In the genomic region with DNA sequence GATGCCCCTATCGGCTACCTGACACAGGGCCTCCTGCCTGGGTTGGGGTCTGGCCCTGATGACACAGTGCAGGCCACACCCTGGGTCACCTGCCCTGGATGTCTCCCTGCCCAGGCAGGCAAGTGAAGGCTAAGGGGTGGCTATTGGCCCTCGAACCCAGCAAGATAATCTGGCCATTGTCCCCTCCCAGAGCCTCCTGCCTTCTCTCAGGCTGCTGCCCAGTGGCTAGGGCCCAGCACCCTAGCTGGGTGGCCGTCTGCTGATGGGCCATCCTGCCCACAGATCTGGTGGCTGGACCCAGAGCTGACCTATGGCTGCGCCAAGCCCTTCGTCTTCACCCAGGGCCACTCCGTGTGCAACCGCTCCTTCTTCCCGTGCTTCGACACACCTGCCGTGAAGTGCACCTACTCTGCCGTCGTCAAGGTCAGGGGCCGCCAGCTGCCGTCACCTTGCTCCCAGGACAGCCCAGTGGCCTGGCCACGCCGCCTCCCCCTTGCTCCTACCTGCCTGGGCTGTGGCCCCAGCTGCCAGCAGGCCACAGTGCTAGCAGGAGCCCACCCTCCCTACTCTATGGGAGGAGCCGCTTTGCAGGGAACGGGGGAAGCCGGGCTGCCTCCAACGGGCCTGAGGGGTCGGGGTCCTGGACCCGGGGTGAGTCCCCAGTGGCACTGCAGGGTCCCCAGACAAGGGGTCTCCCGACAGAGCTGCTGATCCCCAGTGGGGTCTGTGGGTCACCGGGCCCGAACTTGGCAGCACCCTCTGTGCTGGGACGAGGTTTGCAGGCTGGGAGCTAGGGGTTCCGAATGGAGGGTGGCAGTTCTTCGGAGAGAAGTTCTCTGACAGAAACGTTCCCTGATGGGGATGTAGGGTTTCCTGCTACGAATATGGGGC, we compare ENCODE assay signal across 20 cellular contexts. TPM values are rescaled to one million over a fixed set of nuclear protein-coding genes. Genes with fewer than 3 reads are reported as not detected.
DNase-seq lines count a peak whose midpoint lies in the region; ATAC-seq and TF ChIP-seq lines count a peak whose summit lies in the region.
"Had no signal": no experiment of that assay in that cellular context is flagged by ENCODE, and none has a peak within 500 bp of the region (broad histone marks: within the 10 kb centered on the region; RNA-seq: fewer than 3 reads in every experiment).

No MANE protein-coding gene starts in this region.

- H3K27ac Mint-ChIP-seq in WTC11: no peak overlapping the region
- no peak overlapping the region for H3K27ac Mint-ChIP-seq in activated CD4-positive, alpha-beta T cell treated with anti-CD3 and anti-CD28 coated beads, Interleukin-2, amount 10 ng/mL, durations not matched to agents 24 days and 14 days
- H3K27ac Mint-ChIP-seq: activated CD4-positive, alpha-beta T cell treated with anti-CD3 and anti-CD28 coated beads, Interleukin-2, amount 10 ng/mL, durations not matched to agents 7 days and 5 days; B cell; nephron progenitor cell; progenitor cell of endocrine pancreas had no signal

- ATAC-seq in WTC11: no peak
- ATAC-seq in left lobe of liver: no peak
- ATAC-seq in sciatic nerve: no peak
- ATAC-seq in SK-N-SH treated with all-trans-retinoic acid at 6 μM for 48 hours: no peak

- H3K4me3 Mint-ChIP-seq in WTC11: no peak overlapping the region
- H3K4me3 Mint-ChIP-seq in activated CD4-positive, alpha-beta T cell treated with anti-CD3 and anti-CD28 coated beads, Interleukin-2, amount 10 ng/mL, durations not matched to agents 24 days and 14 days: no peak overlapping the region
- H3K4me3 Mint-ChIP-seq: activated CD4-positive, alpha-beta T cell treated with anti-CD3 and anti-CD28 coated beads, Interleukin-2, amount 10 ng/mL, durations not matched to agents 7 days and 5 days; nephron progenitor cell had no signal

- no peaks in the 10 kb centered on the region for H3K36me3 Mint-ChIP-seq in WTC11
- peaks cover 14% of the 10 kb centered on the region for H3K36me3 Mint-ChIP-seq in activated CD4-positive, alpha-beta T cell treated with anti-CD3 and anti-CD28 coated beads, Interleukin-2, amount 10 ng/mL, durations not matched to agents 24 days and 14 days (ENCODE audit: low read depth)

- peaks cover 18% of the 10 kb centered on the region for H3K27me3 Mint-ChIP-seq in WTC11 (ENCODE audit: low read depth)
- no peaks in the 10 kb centered on the region for H3K27me3 Mint-ChIP-seq in activated CD4-positive, alpha-beta T cell treated with anti-CD3 and anti-CD28 coated beads, Interleukin-2, amount 10 ng/mL, durations not matched to agents 24 days and 14 days
- H3K27me3 Mint-ChIP-seq: activated CD4-positive, alpha-beta T cell treated with anti-CD3 and anti-CD28 coated beads, Interleukin-2, amount 10 ng/mL, durations not matched to agents 7 days and 5 days; B cell; progenitor cell of endocrine pancreas had no signal

- no peaks in the 10 kb centered on the region for H3K9me3 Mint-ChIP-seq in WTC11
- no peaks in the 10 kb centered on the region for H3K9me3 Mint-ChIP-seq in activated CD4-positive, alpha-beta T cell treated with anti-CD3 and anti-CD28 coated beads, Interleukin-2, amount 10 ng/mL, durations not matched to agents 24 days and 14 days
- H3K9me3 Mint-ChIP-seq: activated CD4-positive, alpha-beta T cell treated with anti-CD3 and anti-CD28 coated beads, Interleukin-2, amount 10 ng/mL, durations not matched to agents 7 days and 5 days; nephron progenitor cell had no signal

- peaks cover 5% of the 10 kb centered on the region for H3K4me1 Mint-ChIP-seq in WTC11
- peaks cover 21% of the 10 kb centered on the region for H3K4me1 Mint-ChIP-seq in activated CD4-positive, alpha-beta T cell treated with anti-CD3 and anti-CD28 coated beads, Interleukin-2, amount 10 ng/mL, durations not matched to agents 24 days and 14 days

- peak; percentile 17 for DNase-seq in activated T-cell treated with anti-CD3 and anti-CD28 coated beads, Interleukin-2, amount 50 U/mL, for 1 hour
- DNase-seq in activated T-cell treated with anti-CD3 and anti-CD28 coated beads for 4 hours (no peak), WTC11 (ENCODE audit: low spot score) (peak; percentile 8), left lobe of liver (ENCODE audit: low spot score) (peak; percentile 45), sciatic nerve (ENCODE audit: low spot score) (peak; percentile 56), HCEC 1CT (no peak)
- DNase-seq in activated CD4-positive, alpha-beta T cell treated with anti-CD3 and anti-CD28 coated beads, Interleukin-2, amount 10 ng/mL, durations not matched to agents 24 days and 14 days: no peak
- DNase-seq: activated CD4-positive, alpha-beta T cell treated with anti-CD3 and anti-CD28 coated beads, Interleukin-2, amount 10 ng/mL, durations not matched to agents 7 days and 5 days; activated gamma-delta T cell treated with Interleukin-2 at 50 U/mL for 16 hours; amniotic stem cell; cortex of kidney; KG1; NCI-H748 treated with DMSO at 0.1 percent for 48 hours; nephron progenitor cell; SHP77; stimulated activated CD4-positive, alpha-beta T cell treated with anti-CD3 and anti-CD28 coated beads, Interleukin-2, amount 100 ng/mL, for 48 hours; stomach had no signal

- TF ChIP-seq CTCF in WTC11 (IDR thresholded peaks at IDR 0.05): no peak

- POLR2A ChIA-PET in WTC11 (lab: Charles Lee): no interaction called here

- CTCF ChIA-PET in WTC11 (lab: Charles Lee): interaction anchor here (1.0 kb wide), 1 partner anchor 7 kb away, joined by 3 read pairs; no protein-coding TSS in a partner anchor

- intact Hi-C loops in sciatic nerve (cut with DNase I): no loop called here
- intact Hi-C loops in activated CD4-positive, alpha-beta T cell treated with anti-CD3 and anti-CD28 coated beads, Interleukin-2, amount 10 ng/mL, durations not matched to agents 24 days and 14 days (cut with micrococcal nuclease): no loop called here

TF ChIP-seq in WTC11, 78 proteins besides CTCF, POLR2A, EP300 and RAD21 (continues in another document):
- TF ChIP-seq, protein P1, sequence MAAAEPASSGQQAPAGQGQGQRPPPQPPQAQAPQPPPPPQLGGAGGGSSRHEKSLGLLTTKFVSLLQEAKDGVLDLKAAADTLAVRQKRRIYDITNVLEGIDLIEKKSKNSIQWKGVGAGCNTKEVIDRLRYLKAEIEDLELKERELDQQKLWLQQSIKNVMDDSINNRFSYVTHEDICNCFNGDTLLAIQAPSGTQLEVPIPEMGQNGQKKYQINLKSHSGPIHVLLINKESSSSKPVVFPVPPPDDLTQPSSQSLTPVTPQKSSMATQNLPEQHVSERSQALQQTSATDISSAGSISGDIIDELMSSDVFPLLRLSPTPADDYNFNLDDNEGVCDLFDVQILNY (CRISPR knock-in tag; IDR thresholded peaks at IDR 0.05): no peak
- TF ChIP-seq GABPB1 (CRISPR knock-in tag; IDR thresholded peaks at IDR 0.05) (no peak), ETV6 (CRISPR knock-in tag; IDR thresholded peaks at IDR 0.05) (no peak)
- TF ChIP-seq, protein P2, sequence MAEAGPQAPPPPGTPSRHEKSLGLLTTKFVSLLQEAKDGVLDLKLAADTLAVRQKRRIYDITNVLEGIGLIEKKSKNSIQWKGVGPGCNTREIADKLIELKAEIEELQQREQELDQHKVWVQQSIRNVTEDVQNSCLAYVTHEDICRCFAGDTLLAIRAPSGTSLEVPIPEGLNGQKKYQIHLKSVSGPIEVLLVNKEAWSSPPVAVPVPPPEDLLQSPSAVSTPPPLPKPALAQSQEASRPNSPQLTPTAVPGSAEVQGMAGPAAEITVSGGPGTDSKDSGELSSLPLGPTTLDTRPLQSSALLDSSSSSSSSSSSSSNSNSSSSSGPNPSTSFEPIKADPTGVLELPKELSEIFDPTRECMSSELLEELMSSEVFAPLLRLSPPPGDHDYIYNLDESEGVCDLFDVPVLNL (CRISPR knock-in tag; IDR thresholded peaks at IDR 0.05; ENCODE audit: borderline replicate concordance, low read depth): no peak

TF ChIP-seq in SK-N-SH treated with all-trans-retinoic acid at 6 μM for 48 hours, 23 proteins besides CTCF, POLR2A, EP300 and RAD21 (continues in another document):
- TF ChIP-seq ZFP3 (CRISPR knock-in tag; IDR thresholded peaks at IDR 0.05) (no peak), ZFP30 (CRISPR knock-in tag; IDR thresholded peaks at IDR 0.05) (no peak)

RNA-seq across cellular contexts. Expression of a gene that starts 4.1 kb away (rescaled TPM):
- total RNA-seq in WTC11 (2021): 18.8 to 20.5 TPM (median 19.4 TPM) in 3 replicates
- 40.6 TPM for total RNA-seq in left lobe of liver
- total RNA-seq in sciatic nerve: 38.8 TPM
- total RNA-seq in activated CD4-positive, alpha-beta T cell treated with anti-CD3 and anti-CD28 coated beads, Interleukin-2, amount 10 ng/mL, durations not matched to agents 24 days and 14 days: 59.1 and 60.7 TPM in 2 replicates

RNA-seq across cellular contexts. Expression of a gene that starts 12.2 kb away (rescaled TPM):
- 2.2 to 2.3 TPM (median 2.2 TPM) in 3 replicates for total RNA-seq in WTC11 (2021)
- total RNA-seq in left lobe of liver: 2.0 TPM
- 4.5 TPM for total RNA-seq in sciatic nerve
- 6.3 and 7.9 TPM in 2 replicates for total RNA-seq in activated CD4-positive, alpha-beta T cell treated with anti-CD3 and anti-CD28 coated beads, Interleukin-2, amount 10 ng/mL, durations not matched to agents 24 days and 14 days

RNA-seq across cellular contexts. Expression of a gene that starts 14.1 kb away (rescaled TPM):
- total RNA-seq in WTC11 (2021) (51.4 to 61.3 TPM (median 54.6 TPM) in 3 replicates), left lobe of liver (13.7 TPM), sciatic nerve (37.2 TPM)
- total RNA-seq in activated CD4-positive, alpha-beta T cell treated with anti-CD3 and anti-CD28 coated beads, Interleukin-2, amount 10 ng/mL, durations not matched to agents 24 days and 14 days: 48.4 and 51.9 TPM in 2 replicates

RNA-seq across cellular contexts. Expression of a gene that starts 14.6 kb away (rescaled TPM):
- total RNA-seq in WTC11 (2021) (4.6 to 7.8 TPM (median 5.2 TPM) in 3 replicates), left lobe of liver (13.1 TPM), sciatic nerve (30.7 TPM)
- total RNA-seq in activated CD4-positive, alpha-beta T cell treated with anti-CD3 and anti-CD28 coated beads, Interleukin-2, amount 10 ng/mL, durations not matched to agents 24 days and 14 days: 24.8 and 26.7 TPM in 2 replicates

RNA-seq across cellular contexts. Expression of a gene that starts 52.9 kb away (rescaled TPM):
- 0.22 to 0.60 TPM (median 0.46 TPM) in 3 replicates for total RNA-seq in WTC11 (2021)
- total RNA-seq in left lobe of liver: 0.53 TPM
- 3.2 TPM for total RNA-seq in sciatic nerve
- total RNA-seq in activated CD4-positive, alpha-beta T cell treated with anti-CD3 and anti-CD28 coated beads, Interleukin-2, amount 10 ng/mL, durations not matched to agents 24 days and 14 days: 7.1 and 8.7 TPM in 2 replicates

Comparison
In these comparisons a context has a peak if more than half of its experiments do, and no peak if none do; other contexts are left out.
1. DNase-seq: peak in activated T-cell treated with anti-CD3 and anti-CD28 coated beads, Interleukin-2, amount 50 U/mL, for 1 hour (single experiment), WTC11 (single experiment), left lobe of liver (single experiment) and sciatic nerve (single experiment); none in activated T-cell treated with anti-CD3 and anti-CD28 coated beads for 4 hours (single experiment), HCEC 1CT (single experiment) and activated CD4-positive, alpha-beta T cell treated with anti-CD3 and anti-CD28 coated beads, Interleukin-2, amount 10 ng/mL, durations not matched to agents 24 days and 14 days (single experiment).